14 cellular contexts compared by ENCODE assay signal in genomic region chr1:21552715-21553114, GRCh38. TPM values are rescaled to one million over a fixed set of nuclear protein-coding genes. Genes with fewer than 3 reads are reported as not detected.
DNase-seq lines count a peak whose midpoint lies in the region; ATAC-seq and TF ChIP-seq lines count a peak whose summit lies in the region.
"Had no signal": no experiment of that assay in that cellular context is flagged by ENCODE, and none has a peak within 500 bp of the region (broad histone marks: within the 10 kb centered on the region; RNA-seq: fewer than 3 reads in every experiment).

No MANE protein-coding gene starts in this region.

- H3K4me3 Mint-ChIP-seq in activated CD4-positive, alpha-beta T cell treated with anti-CD3 and anti-CD28 coated beads for 36 hours, result no peak overlapping the region
- H3K4me3 Mint-ChIP-seq: activated CD4-positive, alpha-beta T cell treated with anti-CD3 and anti-CD28 coated beads, Interleukin-2, amount 10 ng/mL, durations not matched to agents 24 days and 14 days; activated naive CD8-positive, alpha-beta T cell treated with anti-CD3 and anti-CD28 coated beads, Interleukin-2, amount 50 U/mL, for 24 hours; stimulated activated effector memory CD8-positive, alpha-beta T cell treated with anti-CD3 and anti-CD28 coated beads, Interleukin-12 subunit alpha, Interleukin-12 subunit beta, amount 100 ng/mL, for 72 hours had no signal

- CTCF ChIA-PET in AG04449 (lab: Yijun Ruan, JAX), result interaction anchor here (1.1 to 1.5 kb wide), 2 partner anchors 12 to 43 kb away, joined by 3 to 5 read pairs; partner anchors contain the start of gene ALPL
- CTCF ChIA-PET in activated CD4-positive, alpha-beta T cell treated with anti-CD3 and anti-CD28 coated beads for 36 hours (lab: Charles Lee), result interaction anchor here (0.7 kb wide), 1 partner anchor 47 kb away, joined by 3 read pairs; no protein-coding TSS in a partner anchor

- intact Hi-C loops in left ventricle myocardium superior (cut with micrococcal nuclease), result no loop called here
- intact Hi-C loops in activated CD4-positive, alpha-beta T cell treated with anti-CD3 and anti-CD28 coated beads for 36 hours (cut with DNase I, micrococcal nuclease), result no loop called here

- H3K9me3 Mint-ChIP-seq in activated CD4-positive, alpha-beta T cell treated with anti-CD3 and anti-CD28 coated beads for 36 hours (ENCODE audit: low read depth), result no peaks in the 10 kb centered on the region
- H3K9me3 Mint-ChIP-seq: activated CD4-positive, alpha-beta T cell treated with anti-CD3 and anti-CD28 coated beads, Interleukin-2, amount 10 ng/mL, durations not matched to agents 24 days and 14 days; activated naive CD8-positive, alpha-beta T cell treated with anti-CD3 and anti-CD28 coated beads, Interleukin-2, amount 50 U/mL, for 24 hours; stimulated activated effector memory CD8-positive, alpha-beta T cell treated with anti-CD3 and anti-CD28 coated beads, Interleukin-12 subunit alpha, Interleukin-12 subunit beta, amount 100 ng/mL, for 72 hours had no signal

- H3K4me3 ChIP-seq in AG04449 (ENCODE audit: low read depth, low read length) (no peak overlapping the region), astrocyte of the cerebellum (ENCODE audit: low read depth, low read length) (no peak overlapping the region)
- H3K4me3 ChIP-seq: GM12878 had no signal

- in situ Hi-C loops in astrocyte of the cerebellum (cut with HindIII; ENCODE audit: low sequenced_read_pairs), result loop anchor here (5.0 kb wide), 1 partner anchor 180 kb away; no protein-coding TSS in a partner anchor

- TF ChIP-seq CTCF in AG04449 (IDR thresholded peaks at IDR 0.05; ENCODE audit: insufficient read depth, low read length, missing control alignments) (no peak), astrocyte of the cerebellum (IDR thresholded peaks at IDR 0.05; ENCODE audit: low read depth, low read length, missing control alignments) (no peak)

- H3K27ac Mint-ChIP-seq in activated CD4-positive, alpha-beta T cell treated with anti-CD3 and anti-CD28 coated beads for 36 hours, result no peak overlapping the region
- H3K27ac Mint-ChIP-seq: activated CD4-positive, alpha-beta T cell treated with anti-CD3 and anti-CD28 coated beads, Interleukin-2, amount 10 ng/mL, durations not matched to agents 24 days and 14 days; activated naive CD8-positive, alpha-beta T cell treated with anti-CD3 and anti-CD28 coated beads, Interleukin-2, amount 50 U/mL, for 24 hours; stimulated activated effector memory CD8-positive, alpha-beta T cell treated with anti-CD3 and anti-CD28 coated beads, Interleukin-12 subunit alpha, Interleukin-12 subunit beta, amount 100 ng/mL, for 72 hours had no signal

- peaks cover 28% of the 10 kb centered on the region for H3K27me3 Mint-ChIP-seq in activated CD4-positive, alpha-beta T cell treated with anti-CD3 and anti-CD28 coated beads for 36 hours

- no peaks in the 10 kb centered on the region for H3K4me1 Mint-ChIP-seq in activated CD4-positive, alpha-beta T cell treated with anti-CD3 and anti-CD28 coated beads for 36 hours
- H3K4me1 Mint-ChIP-seq: activated CD4-positive, alpha-beta T cell treated with anti-CD3 and anti-CD28 coated beads, Interleukin-2, amount 10 ng/mL, durations not matched to agents 24 days and 14 days; activated naive CD8-positive, alpha-beta T cell treated with anti-CD3 and anti-CD28 coated beads, Interleukin-2, amount 50 U/mL, for 24 hours; stimulated activated effector memory CD8-positive, alpha-beta T cell treated with anti-CD3 and anti-CD28 coated beads, Interleukin-12 subunit alpha, Interleukin-12 subunit beta, amount 100 ng/mL, for 72 hours had no signal

- DNase-seq in AG04449 (ENCODE audit: low read depth, low spot score), result peak; percentile 90
- DNase-seq in HS-27A (ENCODE audit: low read depth), result peak; percentile 77
- DNase-seq in astrocyte of the cerebellum (ENCODE audit: low read depth), result peak; percentile 92
- no peak for DNase-seq in left ventricle myocardium superior
- no peak for DNase-seq in activated CD4-positive, alpha-beta T cell treated with anti-CD3 and anti-CD28 coated beads for 36 hours
- DNase-seq in SKM-1 treated with dmso at 0.1 percent for 144 hours (lab: John Stamatoyannopoulos, UW; ENCODE audit: unreplicated experiment), result no peak
- DNase-seq: activated CD4-positive, alpha-beta T cell treated with anti-CD3 and anti-CD28 coated beads, Interleukin-2, amount 10 ng/mL, durations not matched to agents 24 days and 14 days; activated naive CD8-positive, alpha-beta T cell treated with anti-CD3 and anti-CD28 coated beads, Interleukin-2, amount 50 U/mL, for 24 hours; C1 segment of cervical spinal cord; NCI-H1092 had no signal

- no peaks in the 10 kb centered on the region for H3K36me3 Mint-ChIP-seq in activated CD4-positive, alpha-beta T cell treated with anti-CD3 and anti-CD28 coated beads for 36 hours (ENCODE audit: low read depth)
- H3K36me3 Mint-ChIP-seq: stimulated activated effector memory CD8-positive, alpha-beta T cell treated with anti-CD3 and anti-CD28 coated beads, Interleukin-12 subunit alpha, Interleukin-12 subunit beta, amount 100 ng/mL, for 72 hours had no signal

- ATAC-seq in left ventricle myocardium superior, result peak; percentile 85
- ATAC-seq in activated CD4-positive, alpha-beta T cell treated with anti-CD3 and anti-CD28 coated beads for 36 hours, result no peak
- ATAC-seq in GM18519 (IDR thresholded peaks at IDR 0.05; ENCODE audit: low FRiP score, unreplicated experiment), result no peak
- ATAC-seq in GM18868 (IDR thresholded peaks at IDR 0.05; ENCODE audit: unreplicated experiment), result no peak
- ATAC-seq: activated naive CD8-positive, alpha-beta T cell treated with anti-CD3 and anti-CD28 coated beads, Interleukin-2, amount 50 U/mL, for 24 hours; GM12878; stimulated activated effector memory CD8-positive, alpha-beta T cell treated with anti-CD3 and anti-CD28 coated beads, Interleukin-12 subunit alpha, Interleukin-12 subunit beta, amount 100 ng/mL, for 72 hours had no signal

- POLR2A ChIA-PET in AG04449 (lab: Yijun Ruan, JAX), result no interaction called here
- POLR2A ChIA-PET in activated CD4-positive, alpha-beta T cell treated with anti-CD3 and anti-CD28 coated beads for 36 hours (lab: Charles Lee), result no interaction called here

RNA-seq across cellular contexts. Expression of gene ALPL, which starts 43.5 kb away (rescaled TPM):
- 13.1 TPM for total RNA-seq in left ventricle myocardium superior
- not detected for total RNA-seq in activated CD4-positive, alpha-beta T cell treated with anti-CD3 and anti-CD28 coated beads for 36 hours
- total RNA-seq: activated CD4-positive, alpha-beta T cell treated with anti-CD3 and anti-CD28 coated beads, Interleukin-2, amount 10 ng/mL, durations not matched to agents 24 days and 14 days had no signal

Comparison
In these comparisons a context has a peak if more than half of its experiments do, and no peak if none do; other contexts are left out.
1. DNase-seq: peak in AG04449 (single experiment), HS-27A (single experiment) and astrocyte of the cerebellum (single experiment); none in left ventricle myocardium superior (single experiment), activated CD4-positive, alpha-beta T cell treated with anti-CD3 and anti-CD28 coated beads for 36 hours (single experiment) and SKM-1 treated with dmso at 0.1 percent for 144 hours (single experiment).
2. RNA of gene ALPL, which starts 43.5 kb away (total RNA-seq): 13.1 TPM in left ventricle myocardium superior (single experiment); not detected in activated CD4-positive, alpha-beta T cell treated with anti-CD3 and anti-CD28 coated beads for 36 hours; every median in the first group is over 10 times any median in the second.